8 cellular contexts compared by ENCODE assay signal in the genomic region with DNA sequence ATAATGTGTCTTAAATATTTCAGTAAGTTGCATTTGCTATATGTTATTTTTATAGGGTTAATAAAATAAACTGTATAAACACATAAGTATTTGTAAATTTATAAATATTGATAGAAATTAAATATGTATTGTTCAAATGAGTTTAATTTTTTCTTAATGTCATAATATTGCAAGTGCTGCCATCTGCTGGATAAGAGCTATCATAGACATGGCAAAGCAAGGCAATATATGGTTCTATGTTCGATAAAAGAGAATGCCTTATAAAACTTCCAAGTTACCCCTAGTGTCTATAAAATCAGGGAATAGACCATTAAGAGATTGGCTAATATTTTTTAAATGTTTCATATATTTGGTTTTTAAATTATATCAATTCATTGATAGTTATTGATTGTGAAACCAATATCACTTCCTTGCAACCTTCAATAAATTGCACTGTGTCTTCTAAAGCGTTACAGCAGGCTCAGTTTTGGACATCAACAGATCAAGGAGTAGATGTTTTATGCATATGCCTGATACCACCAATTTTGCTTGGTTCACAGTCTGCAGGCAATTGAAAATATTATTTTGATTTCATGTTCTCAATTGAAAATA. TPM values are rescaled to one million over a fixed set of nuclear protein-coding genes. Genes with fewer than 3 reads are reported as not detected.
DNase-seq lines count a peak whose midpoint lies in the region; ATAC-seq lines count a peak whose summit lies in the region.

No MANE protein-coding gene starts in this region.

- in situ Hi-C loops in SK-MEL-5 (cut with HindIII; ENCODE audit: low pct_unique_long_range_greater_than_20kb, low sequenced_read_pairs), result no loop called here

- ATAC-seq in HG02852 (IDR thresholded peaks at IDR 0.05; ENCODE audit: unreplicated experiment) (peak; percentile 52), HG02840 (IDR thresholded peaks at IDR 0.05; ENCODE audit: low FRiP score, unreplicated experiment) (no peak)

- DNase-seq in DMS53 (lab: John Stamatoyannopoulos, UW) (peak; percentile 28), DMS53 treated with DMSO at 0.1 percent for 48 hours (lab: John Stamatoyannopoulos, UW; ENCODE audit: unreplicated experiment) (no peak), SK-MEL-5 (ENCODE audit: low read depth, low spot score) (peak; percentile 53), hepatic stellate cell (ENCODE audit: low spot score) (peak; percentile 1), COLO829 (ENCODE audit: low spot score) (no peak)
- no peak for DNase-seq in activated T-cell treated with anti-CD3 and anti-CD28 coated beads, Interleukin-2, amount 50 U/mL, for 48 hours

RNA-seq across cellular contexts. Expression of a gene that starts 29.0 kb away (rescaled TPM):
- total RNA-seq in SK-MEL-5 (2014; rRNA removed; shearing (Covaris generic)), result 0.74 and 0.85 TPM in 2 replicates
- polyA plus RNA-seq in SK-MEL-5 (2015; cell fraction: cytosol; rRNA removed), result 1.6 and 3.1 TPM in 2 replicates
- polyA plus RNA-seq in SK-MEL-5 (2015; cell fraction: nucleus; rRNA removed), result 3.6 and 5.2 TPM in 2 replicates

Comparison
In these comparisons a context has a peak if more than half of its experiments do, and no peak if none do; other contexts are left out.
1. DNase-seq: peak in DMS53 (single experiment), SK-MEL-5 (single experiment) and hepatic stellate cell (single experiment); none in DMS53 treated with DMSO at 0.1 percent for 48 hours (single experiment), COLO829 (single experiment) and activated T-cell treated with anti-CD3 and anti-CD28 coated beads, Interleukin-2, amount 50 U/mL, for 48 hours (0 of 2).